In the genomic region with DNA sequence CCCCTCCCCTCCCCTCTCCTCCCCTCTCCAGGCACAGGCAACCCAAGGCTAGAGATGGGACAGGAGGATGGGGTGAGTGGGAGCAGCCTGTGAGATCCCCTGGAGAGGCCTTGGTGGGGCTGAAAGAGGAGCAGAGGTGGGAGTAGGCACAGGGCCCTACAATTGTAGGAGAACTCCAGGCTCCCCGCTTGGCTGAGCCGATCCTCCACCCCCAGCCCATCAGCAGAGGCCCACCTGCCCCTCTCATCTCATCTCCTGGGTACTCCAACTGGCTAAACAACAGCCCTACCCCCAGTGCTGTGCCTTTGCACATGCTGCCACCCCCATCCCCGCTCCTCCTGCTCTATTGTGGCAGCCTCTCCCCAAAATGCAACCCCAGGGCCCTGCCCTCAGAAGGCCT, we compare ENCODE assay signal across 1 cellular context.
TF ChIP-seq lines count a peak whose summit lies in the region.

No MANE protein-coding gene starts in this region.

TF ChIP-seq in H1, 55 proteins besides CTCF, POLR2A, EP300 and RAD21:
- TF ChIP-seq RNF2 (IDR thresholded peaks at IDR 0.05; ENCODE audit: borderline replicate concordance, low read depth, low read length, missing control alignments, poor library complexity, severe bottlenecking), result no peak
- no peak for TF ChIP-seq GABPA (IDR thresholded peaks at IDR 0.05; ENCODE audit: borderline replicate concordance, insufficient read depth, low read length)
- TF ChIP-seq NANOG (IDR thresholded peaks at IDR 0.05; ENCODE audit: insufficient read depth, low read depth, low read length, poor library complexity, severe bottlenecking), result no peak
- no peak for TF ChIP-seq CHD1 (IDR thresholded peaks at IDR 0.05; ENCODE audit: low read depth, low read length)
- TF ChIP-seq SRF (IDR thresholded peaks at IDR 0.05; ENCODE audit: low read depth, low read length), result no peak
- no peak for TF ChIP-seq SAP30 (IDR thresholded peaks at IDR 0.05; ENCODE audit: insufficient read depth, insufficient replicate concordance, low read length)
- TF ChIP-seq RXRA (IDR thresholded peaks at IDR 0.05; ENCODE audit: insufficient read depth, low read depth, low read length), result no peak
- no peak for TF ChIP-seq EGR1 (IDR thresholded peaks at IDR 0.05; ENCODE audit: borderline replicate concordance, low read depth, low read length)
- TF ChIP-seq SP2 (IDR thresholded peaks at IDR 0.05; ENCODE audit: low read length), result no peak
- no peak for TF ChIP-seq BACH1 (IDR thresholded peaks at IDR 0.05; ENCODE audit: low read length)
- no peak for TF ChIP-seq NRF1 (IDR thresholded peaks at IDR 0.05; ENCODE audit: low read depth, low read length)
- no peak for TF ChIP-seq TAF7 (optimal IDR thresholded peaks at IDR 0.05; ENCODE audit: borderline replicate concordance, low read depth, low read length)
- no peak for TF ChIP-seq KDM1A (IDR thresholded peaks at IDR 0.05; ENCODE audit: borderline replicate concordance, low read length)
- TF ChIP-seq ASH2L (IDR thresholded peaks at IDR 0.05; ENCODE audit: low read length), result no peak
- no peak for TF ChIP-seq TCF12 (IDR thresholded peaks at IDR 0.05; ENCODE audit: low read depth, low read length)
